8 cellular contexts compared by ENCODE assay signal in the genomic region with DNA sequence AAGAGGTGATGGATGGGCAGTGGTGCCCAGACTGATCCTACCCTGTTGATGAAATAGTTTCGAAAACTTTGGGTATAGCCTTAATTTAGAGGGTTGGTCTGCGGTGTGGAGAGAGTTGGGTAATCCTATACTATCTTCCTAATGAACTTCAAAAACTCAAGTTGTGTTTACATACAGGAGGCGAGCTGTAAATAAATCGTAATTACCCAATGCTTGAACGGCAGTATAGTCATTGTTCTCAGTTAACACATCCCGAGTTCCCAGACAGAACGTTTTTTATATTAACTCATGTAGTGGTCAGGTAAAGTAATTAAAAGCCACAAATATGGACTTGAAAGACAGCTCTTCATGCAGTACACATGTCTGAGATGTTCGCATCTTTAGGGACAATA. TPM values are rescaled to one million over a fixed set of nuclear protein-coding genes. Genes with fewer than 3 reads are reported as not detected.
DNase-seq lines count a peak whose midpoint lies in the region; ATAC-seq and TF ChIP-seq lines count a peak whose summit lies in the region.

No MANE protein-coding gene starts in this region.

- H3K4me1 ChIP-seq in CD4-positive, alpha-beta memory T cell (ENCODE audit: insufficient read depth, low read length), result peaks cover 43% of the 10 kb centered on the region
- H3K4me1 ChIP-seq in IMR-90 (ENCODE audit: control insufficient read depth, insufficient read depth, low read length) (peaks cover 6% of the 10 kb centered on the region), spleen (peaks cover 23 to 63% (median 37%) of the 10 kb centered on the region in 6 donors)

- peaks cover 0 to 26% of the 10 kb centered on the region in 2 experiments; a peak in 2 of 4 replicates for H3K79me1 ChIP-seq in IMR-90 (ENCODE audit: low read depth in 1 of 2, low read length in 2 of 2)

- peak overlapping the region; percentile 96 for H3K23ac ChIP-seq in IMR-90 (ENCODE audit: low read depth, low read length)

- H3K18ac ChIP-seq in IMR-90 (ENCODE audit: low read depth, low read length), result peak overlapping the region; percentile 4

- no peak overlapping the region; the same call in 1 of the 2 replicates for H2BK20ac ChIP-seq in IMR-90 (ENCODE audit: low read depth, low read length)

- H3K36me3 ChIP-seq in CD4-positive, alpha-beta memory T cell (ENCODE audit: insufficient read depth, low read length), result no peaks in the 10 kb centered on the region
- H3K36me3 ChIP-seq in IMR-90 (ENCODE audit: control insufficient read depth, insufficient read depth, low read length), result no peaks in the 10 kb centered on the region
- no peaks in the 10 kb centered on the region for H3K36me3 ChIP-seq in spleen

- BruUV-seq in IMR-90 (replicated peaks; lab: Mats Ljungman, UMichigan), result no TSS peak

- in situ Hi-C loops in IMR-90 (cut with MboI; ENCODE audit: low sequenced_read_pairs), result loop anchor here (10.0 to 25.0 kb wide), 2 partner anchors 957 to 1125 kb away; no protein-coding TSS in a partner anchor

- CTCF ChIA-PET in CD4-positive, alpha-beta memory T cell (lab: Charles Lee; ENCODE audit: partially characterized antibody), result interaction anchor here (0.9 to 8.4 kb wide), 15 partner anchors 8 to 1136 kb away, joined by 3 to 90 read pairs (median 4); partner anchors contain the start of gene N4BP2L2
- CTCF ChIA-PET in IMR-90 (lab: Yijun Ruan, JAX), result interaction anchor here (0.8 to 3.2 kb wide), 7 partner anchors 20 to 81 kb away, joined by 3 to 15 read pairs (median 5); no protein-coding TSS in a partner anchor

- H4K20me1 ChIP-seq in IMR-90 (ENCODE audit: insufficient read depth, low read length), result peaks cover 23% of the 10 kb centered on the region

- 0 out of 2 replicates have a peak overlapping the region, but pooled peaks have one; percentile 42 for H2BK120ac ChIP-seq in IMR-90 (ENCODE audit: low read depth, low read length)

- POLR2A ChIA-PET in CD4-positive, alpha-beta memory T cell (lab: Charles Lee; ENCODE audit: partially characterized antibody), result interaction anchor here (0.8 to 2.6 kb wide), 11 partner anchors 46 to 955 kb away, joined by 3 to 13 read pairs (median 4); partner anchors contain the start of genes BRCA2, N4BP2L1, N4BP2L2 and ZAR1L
- POLR2A ChIA-PET in IMR-90 (lab: Charles Lee; ENCODE audit: unreplicated experiment), result no interaction called here

- H3K27me3 Mint-ChIP-seq in CD4-positive, alpha-beta memory T cell, result no peaks in the 10 kb centered on the region
- H3K27me3 Mint-ChIP-seq in activated T-helper 17 cell treated with anti-CD3 and anti-CD28 coated beads, Interleukin-2, amount 50 U/mL, for 72 hours, result no peaks in the 10 kb centered on the region

- no peak for DNase-seq in CD4-positive, alpha-beta memory T cell
- DNase-seq in IMR-90 (peak; percentile 30), spleen (no peak), activated gamma-delta T cell (lab: John Stamatoyannopoulos, UW) (no peak), ureter (ENCODE audit: low spot score) (no peak), cerebellar nuclear complex (lab: John Stamatoyannopoulos, UW) (no peak)

- H4K5ac ChIP-seq in IMR-90 (ENCODE audit: low read depth, low read length), result no peak overlapping the region

- H3K9me3 ChIP-seq in CD4-positive, alpha-beta memory T cell (ENCODE audit: control insufficient read depth in 1 of 2, low read length in 2 of 2), result no peaks in the 10 kb centered on the region
- H3K9me3 ChIP-seq in IMR-90 (ENCODE audit: control insufficient read depth, insufficient read depth, low read length) (no peaks in the 10 kb centered on the region), spleen (no peaks in the 10 kb centered on the region)

- peak overlapping the region; percentile 17; the same call in 2 of the 3 replicates for H2BK15ac ChIP-seq in IMR-90 (ENCODE audit: low read depth, low read length)

- no peak for TF ChIP-seq RAD21 in IMR-90 (IDR thresholded peaks at IDR 0.05; ENCODE audit: low read length)

- H3K27ac Mint-ChIP-seq in CD4-positive, alpha-beta memory T cell, result peak overlapping the region; percentile 94 to 98 (median 96)
- H3K27ac Mint-ChIP-seq in activated T-helper 17 cell treated with anti-CD3 and anti-CD28 coated beads, Interleukin-2, amount 50 U/mL, for 72 hours, result peak overlapping the region; percentile 92

- H3K4me3 Mint-ChIP-seq in CD4-positive, alpha-beta memory T cell, result peak overlapping the region; percentile 89 to 99 (median 96)
- peak overlapping the region; percentile 92 for H3K4me3 Mint-ChIP-seq in activated T-helper 17 cell treated with anti-CD3 and anti-CD28 coated beads, Interleukin-2, amount 50 U/mL, for 72 hours

- TF ChIP-seq POLR2A in IMR-90 (IDR thresholded peaks at IDR 0.05; ENCODE audit: low read depth, low read length), result no peak
- TF ChIP-seq POLR2A in spleen (IDR thresholded peaks at IDR 0.05), result no peak

- peaks cover 0 to 2% (median 0%) of the 10 kb centered on the region in 8 donors for H3K9me3 Mint-ChIP-seq in CD4-positive, alpha-beta memory T cell
- H3K9me3 Mint-ChIP-seq in activated T-helper 17 cell treated with anti-CD3 and anti-CD28 coated beads, Interleukin-2, amount 50 U/mL, for 72 hours, result no peaks in the 10 kb centered on the region

- H2AK9ac ChIP-seq in IMR-90 (replicated peaks; ENCODE audit: low read depth, low read length, poor library complexity), result peak overlapping the region; percentile 82

- peak overlapping the region; percentile 92 for H3K14ac ChIP-seq in IMR-90 (replicated peaks; ENCODE audit: low read depth, low read length)

- H3K4ac ChIP-seq in IMR-90 (ENCODE audit: low read depth, low read length), result peak overlapping the region; percentile 66

- intact Hi-C loops in CD4-positive, alpha-beta memory T cell (cut with micrococcal nuclease), result loop anchor here (2.0 to 5.0 kb wide), 4 partner anchors 325 to 1135 kb away; no protein-coding TSS in a partner anchor
- intact Hi-C loops in IMR-90 (cut with micrococcal nuclease) (loop anchor here (2.0 to 10.0 kb wide), 6 partner anchors 447 to 1135 kb away; partner anchors contain the start of gene STARD13), spleen (cut with DNase I; ENCODE audit: low total_unique reads) (loop anchor here (5.0 kb wide), 1 partner anchor 50 kb away; no protein-coding TSS in a partner anchor)

- 0% methylated on average over 1 of the region's 8 CpGs; no CpG with 5 or more reads in 1 of the 2 experiments for WGBS in IMR-90 (ENCODE audit: extremely low coverage in 2 of 2, insufficient read length in 1 of 2), 2 experiments
- 2 to 7% (median 4%) methylated on average over 8 of the region's 8 CpGs for WGBS in spleen, 5 donors

- peak overlapping the region; percentile 88 for H3K9ac ChIP-seq in IMR-90 (ENCODE audit: low read depth, low read length)

- H4K91ac ChIP-seq in IMR-90 (ENCODE audit: insufficient read depth, low read depth, low read length), result no peak overlapping the region; the same call in 1 of the 2 replicates

- 0 out of 2 replicates have a peak, but pooled peaks cover 2% of the 10 kb centered on the region for H3K9me1 ChIP-seq in IMR-90 (ENCODE audit: insufficient read depth, low read length)

- H2BK5ac ChIP-seq in IMR-90 (ENCODE audit: low read depth, low read length, poor library complexity, severe bottlenecking), result peak overlapping the region; percentile 93

- H4K8ac ChIP-seq in IMR-90 (ENCODE audit: low read depth in 2 of 2, low read length in 2 of 2), result peak overlapping the region in 1 of 2 experiments; percentile 49; a peak in 1 of 4 replicates

- peaks cover 37 to 58% (median 49%) of the 10 kb centered on the region in 4 donors for H3K4me1 Mint-ChIP-seq in CD4-positive, alpha-beta memory T cell
- H3K4me1 Mint-ChIP-seq in activated T-helper 17 cell treated with anti-CD3 and anti-CD28 coated beads, Interleukin-2, amount 50 U/mL, for 72 hours, result peaks cover 42% of the 10 kb centered on the region

- TF ChIP-seq CTCF in IMR-90 (conservative IDR thresholded peaks at IDR 0.05; ENCODE audit: low read depth, low read length) (no peak), spleen (IDR thresholded peaks at IDR 0.05 in 8 of 11, conservative IDR thresholded peaks at IDR 0.05 in 3 of 11) (no peak)

- ATAC-seq in IMR-90 (ENCODE audit: low read depth), result no peak
- no peak for ATAC-seq in activated T-helper 17 cell treated with anti-CD3 and anti-CD28 coated beads, Interleukin-2, amount 50 U/mL, for 72 hours (replicated peaks)

- dilution Hi-C loops in IMR-90 (cut with HindIII; ENCODE audit: low sequenced_read_pairs, unreplicated experiment), result no loop called here

- peak overlapping the region; percentile 55 to 93 for H3K4me3 ChIP-seq in CD4-positive, alpha-beta memory T cell (ENCODE audit: low read length in 2 of 2)
- H3K4me3 ChIP-seq in IMR-90 (ENCODE audit: insufficient read depth, low read depth, low read length), result peak overlapping the region; percentile 63
- peak overlapping the region; percentile 94 for H3K4me3 ChIP-seq in iPS-11a (ENCODE audit: low read depth, low read length)
- H3K4me3 ChIP-seq in spleen, result peak overlapping the region; percentile 47 to 92 (median 70)

- peak overlapping the region; percentile 68 for H3K27ac ChIP-seq in CD4-positive, alpha-beta memory T cell (ENCODE audit: low read depth, low read length)
- peak overlapping the region; percentile 86 for H3K27ac ChIP-seq in IMR-90 (ENCODE audit: insufficient read depth, low read length)
- H3K27ac ChIP-seq in spleen, result peak overlapping the region; percentile 78 to 96 (median 95)

- H3K27me3 ChIP-seq in CD4-positive, alpha-beta memory T cell (ENCODE audit: insufficient read depth, low read length), result no peaks in the 10 kb centered on the region
- H3K27me3 ChIP-seq in IMR-90 (ENCODE audit: control insufficient read depth, insufficient read depth, low read length) (no peaks in the 10 kb centered on the region), spleen (replicated peaks in 1 of 7) (no peaks in the 10 kb centered on the region)

- H3K56ac ChIP-seq in IMR-90 (ENCODE audit: extremely low read depth, insufficient read depth, low read length), result peak overlapping the region; percentile 91

- peaks cover 0 to 11% of the 10 kb centered on the region in 2 donors for H3K36me3 Mint-ChIP-seq in CD4-positive, alpha-beta memory T cell
- H3K36me3 Mint-ChIP-seq in activated T-helper 17 cell treated with anti-CD3 and anti-CD28 coated beads, Interleukin-2, amount 50 U/mL, for 72 hours (ENCODE audit: low read depth), result peaks cover 8% of the 10 kb centered on the region

- H3K4me2 ChIP-seq in IMR-90 (ENCODE audit: low read depth, low read length), result peak overlapping the region; percentile 67

- peak overlapping the region; percentile 92 for H2AFZ ChIP-seq in IMR-90 (replicated peaks; ENCODE audit: low read length, poor library complexity)

- peak overlapping the region; percentile 58 for H2AK5ac ChIP-seq in IMR-90 (ENCODE audit: low read depth, low read length)

RNA-seq across cellular contexts. Expression of gene PDS5B, which starts 1.5 kb away (rescaled TPM):
- total RNA-seq in CD4-positive, alpha-beta memory T cell, result 10 to 100 TPM; 56.1 to 56.3 TPM
- 10 to 100 TPM; 28.7 TPM for polyA plus RNA-seq in CD4-positive, alpha-beta memory T cell
- 20.1 and 26.7 TPM in 2 replicates for total RNA-seq in IMR-90 (2012; rRNA removed)
- 5.0 and 6.2 TPM in 2 replicates for polyA plus RNA-seq in IMR-90 (2012; rRNA removed)
- 0.56 and 0.86 TPM in 2 replicates for polyA plus RNA-seq in IMR-90 (2012; cell fraction: cytosol; rRNA removed)
- 0.81 and 8.1 TPM in 2 replicates for polyA plus RNA-seq in IMR-90 (2012; cell fraction: nucleus; rRNA removed; ENCODE audit: low replicate concordance)
- 10 to 100 TPM; 55.6 to 62.2 TPM for total RNA-seq in activated T-helper 17 cell treated with anti-CD3 and anti-CD28 coated beads, Interleukin-2, amount 50 U/mL, for 72 hours
- total RNA-seq in spleen, result 10 to 100 TPM; 48.7 to 65.9 (median 55.7) TPM
- 1 to 10 TPM; 4.5 to 8.1 (median 6.1) TPM for polyA plus RNA-seq in spleen
- 53.3 TPM for total RNA-seq in ureter

RNA-seq across cellular contexts. Expression of gene N4BP2L2, which starts 49.2 kb away (rescaled TPM):
- total RNA-seq in CD4-positive, alpha-beta memory T cell, result 100 to 1,000 TPM; 337 to 351 TPM
- polyA plus RNA-seq in CD4-positive, alpha-beta memory T cell, result 100 to 1,000 TPM; 144 to 149 TPM
- total RNA-seq in IMR-90 (2012; rRNA removed) (34.6 and 66.7 TPM in 2 replicates), spleen (100 to 1,000 TPM; 166 to 506 (median 198) TPM), ureter (245 TPM)
- polyA plus RNA-seq in IMR-90 (2012; rRNA removed) (22.6 and 28.7 TPM in 2 replicates), spleen (10 to 100 TPM; 49.3 to 72.9 (median 70.3) TPM)
- 1.2 and 1.4 TPM in 2 replicates for polyA plus RNA-seq in IMR-90 (2012; cell fraction: cytosol; rRNA removed)
- polyA plus RNA-seq in IMR-90 (2012; cell fraction: nucleus; rRNA removed; ENCODE audit: low replicate concordance), result 7.5 and 85.4 TPM in 2 replicates
- total RNA-seq in activated T-helper 17 cell treated with anti-CD3 and anti-CD28 coated beads, Interleukin-2, amount 50 U/mL, for 72 hours, result 100 to 1,000 TPM in 1 of 2 donors, 10 to 100 TPM in 1; 97.0 to 126 TPM
